Comparison of ENCODE assay signal across 22 cellular contexts in genomic region chr16:4387769-4388168, GRCh38. TPM values are rescaled to one million over a fixed set of nuclear protein-coding genes. Genes with fewer than 3 reads are reported as not detected.
A peak's percentile ranks its signal among the peaks of the same experiment; 100 is the strongest.
DNase-seq lines count a peak whose midpoint lies in the region; ATAC-seq and TF ChIP-seq lines count a peak whose summit lies in the region.
"Had no signal": no experiment of that assay in that cellular context is flagged by ENCODE, and none has a peak within 500 bp of the region (broad histone marks: within the 10 kb centered on the region; RNA-seq: fewer than 3 reads in every experiment).

No MANE protein-coding gene starts in this region.

- TF ChIP-seq EP300 in transverse colon (IDR thresholded peaks at IDR 0.05; ENCODE audit: low read depth), result no peak

- POLR2A ChIA-PET in CD4-positive, alpha-beta memory T cell (lab: Charles Lee; ENCODE audit: partially characterized antibody), result no interaction called here

- peaks cover 66% of the 10 kb centered on the region for H3K4me1 Mint-ChIP-seq in HFFc6 (ENCODE audit: low read depth)
- peaks cover 0 to 5% (median 3%) of the 10 kb centered on the region in 4 donors for H3K4me1 Mint-ChIP-seq in CD4-positive, alpha-beta memory T cell
- H3K4me1 Mint-ChIP-seq: T-cell had no signal

- no peak overlapping the region for H3K9ac ChIP-seq in smooth muscle cell (ENCODE audit: low read depth)

- H2AFZ ChIP-seq in smooth muscle cell (ENCODE audit: low read depth), result no peak overlapping the region
- H2AFZ ChIP-seq: hepatocyte had no signal

- H3K36me3 ChIP-seq in ascending aorta, result peaks cover 13 to 17% of the 10 kb centered on the region in 2 donors
- no peaks in the 10 kb centered on the region for H3K36me3 ChIP-seq in smooth muscle cell (ENCODE audit: low read depth)
- H3K36me3 ChIP-seq in H7 (replicated peaks; ENCODE audit: control insufficient read depth, insufficient read depth, low read length), result no peaks in the 10 kb centered on the region; the same call in none of the 2 replicates
- peaks cover 71% of the 10 kb centered on the region for H3K36me3 ChIP-seq in CD4-positive, alpha-beta memory T cell (ENCODE audit: insufficient read depth, low read length)
- no peaks in the 10 kb centered on the region for H3K36me3 ChIP-seq in transverse colon

- H3K4me1 ChIP-seq in ascending aorta (peaks cover 50 to 77% of the 10 kb centered on the region in 2 donors), smooth muscle cell (ENCODE audit: low read depth) (peaks cover 34% of the 10 kb centered on the region), transverse colon (peaks cover 2 to 9% (median 5%) of the 10 kb centered on the region in 4 donors)
- no peaks in the 10 kb centered on the region for H3K4me1 ChIP-seq in CD4-positive, alpha-beta memory T cell (ENCODE audit: insufficient read depth, low read length)

- no peaks in the 10 kb centered on the region for H3K79me2 ChIP-seq in smooth muscle cell (ENCODE audit: low read depth)
- H3K79me2 ChIP-seq: hepatocyte had no signal

- intact Hi-C loops in ascending aorta (cut with DNase I) (loop anchor here (1.0 to 5.0 kb wide), 3 partner anchors 16 to 35 kb away; partner anchors contain the start of genes CORO7, PAM16 and VASN), left ventricle myocardium superior (cut with micrococcal nuclease) (no loop called here), transverse colon (cut with DNase I; ENCODE audit: low total_unique reads) (no loop called here)
- intact Hi-C loops in CD4-positive, alpha-beta memory T cell (cut with micrococcal nuclease), result no loop called here

- peaks cover 15% of the 10 kb centered on the region for H3F3A ChIP-seq in smooth muscle cell (ENCODE audit: low read depth)

- H3K9me3 ChIP-seq in ascending aorta (no peaks in the 10 kb centered on the region), smooth muscle cell (replicated peaks; ENCODE audit: low read depth) (no peaks in the 10 kb centered on the region), transverse colon (no peaks in the 10 kb centered on the region)
- H3K9me3 ChIP-seq in CD4-positive, alpha-beta memory T cell (ENCODE audit: control insufficient read depth in 1 of 2, low read length in 2 of 2), result no peaks in the 10 kb centered on the region

- peak overlapping the region in 1 of 2 donors; percentile 30 for H3K4me3 ChIP-seq in ascending aorta
- no peak overlapping the region for H3K4me3 ChIP-seq in smooth muscle cell
- no peak overlapping the region for H3K4me3 ChIP-seq in H7 (ENCODE audit: insufficient read depth, low read depth, low read length)
- H3K4me3 ChIP-seq in CD4-positive, alpha-beta memory T cell (ENCODE audit: low read length in 2 of 2), result no peak overlapping the region
- no peak overlapping the region for H3K4me3 ChIP-seq in transverse colon
- H3K4me3 ChIP-seq: hepatocyte had no signal

- DNase-seq in HFFc6 (no peak), ascending aorta (ENCODE audit: low spot score in 2 of 2) (peak in 1 of 2 donors; percentile 65), left ventricle myocardium superior (peak; percentile 26), smooth muscle cell (lab: John Stamatoyannopoulos, UW; ENCODE audit: unreplicated experiment) (no peak), H7 (no peak), transverse colon (no peak)
- DNase-seq in CD4-positive, alpha-beta memory T cell, result no peak
- DNase-seq: activated CD4-positive, alpha-beta T cell treated with anti-CD3 and anti-CD28 coated beads, Interleukin-2, amount 50 U/mL, for 4 hours; activated naive CD4-positive, alpha-beta T cell; amygdala; cerebellar nuclear complex; DMS53; effector memory CD8-positive, alpha-beta T cell; natural killer cell; NCI-H1105 treated with DMSO at 0.1 percent for 48 hours; NCI-H524; posterior cingulate gyrus; small intestine; stimulated activated CD4-positive, alpha-beta T cell treated with anti-CD3 and anti-CD28 coated beads, Interleukin-4, amount 100 ng/mL, for 4 hours had no signal

- no peaks in the 10 kb centered on the region for H3K36me3 Mint-ChIP-seq in HFFc6 (ENCODE audit: low read depth)
- H3K36me3 Mint-ChIP-seq in CD4-positive, alpha-beta memory T cell, result peaks cover 14 to 62% of the 10 kb centered on the region in 2 donors
- H3K36me3 Mint-ChIP-seq: natural killer cell had no signal

- ATAC-seq in left ventricle myocardium superior (no peak), HG02623 (IDR thresholded peaks at IDR 0.05; ENCODE audit: unreplicated experiment) (no peak)
- ATAC-seq: effector memory CD8-positive, alpha-beta T cell; natural killer cell; T-cell had no signal

- H3K4me2 ChIP-seq in smooth muscle cell, result peak overlapping the region; percentile 23
- H3K4me2 ChIP-seq: hepatocyte had no signal

- peaks cover 27% of the 10 kb centered on the region for H4K20me1 ChIP-seq in smooth muscle cell (ENCODE audit: low read depth)

- in situ Hi-C loops in transverse colon (cut with MboI; ENCODE audit: low pct_ligation_motif_present in 1 of 4, low pct_unique_long_range_greater_than_20kb in 1 of 4, low sequenced_read_pairs in 3 of 4), result no loop called here

- TF ChIP-seq CTCF in HFFc6 (IDR thresholded peaks at IDR 0.05) (no peak), ascending aorta (IDR thresholded peaks at IDR 0.05) (no peak), smooth muscle cell (IDR thresholded peaks at IDR 0.05; ENCODE audit: borderline replicate concordance, insufficient read depth, poor library complexity, severe bottlenecking) (no peak), transverse colon (IDR thresholded peaks at IDR 0.05) (no peak)

- TF ChIP-seq POLR2A in transverse colon (IDR thresholded peaks at IDR 0.05), result no peak

- H3K4me3 Mint-ChIP-seq in HFFc6, result peak overlapping the region; percentile 15; the same call in 1 of the 2 replicates
- H3K4me3 Mint-ChIP-seq in CD4-positive, alpha-beta memory T cell, result no peak overlapping the region
- H3K4me3 Mint-ChIP-seq: T-cell had no signal

- H3K27ac ChIP-seq in ascending aorta (peak overlapping the region; percentile 94 to 99), smooth muscle cell (ENCODE audit: low read depth) (no peak overlapping the region), transverse colon (no peak overlapping the region)
- H3K27ac ChIP-seq in CD4-positive, alpha-beta memory T cell (ENCODE audit: low read depth, low read length), result no peak overlapping the region

- CTCF ChIA-PET in CD4-positive, alpha-beta memory T cell (lab: Charles Lee; ENCODE audit: partially characterized antibody), result no interaction called here

- peaks cover 34% of the 10 kb centered on the region for H3K27me3 Mint-ChIP-seq in HFFc6 (ENCODE audit: insufficient read depth)
- no peaks in the 10 kb centered on the region for H3K27me3 Mint-ChIP-seq in CD4-positive, alpha-beta memory T cell
- H3K27me3 Mint-ChIP-seq: effector memory CD8-positive, alpha-beta T cell; T-cell had no signal

- H3K27me3 ChIP-seq in ascending aorta, result no peaks in the 10 kb centered on the region
- H3K27me3 ChIP-seq in smooth muscle cell (ENCODE audit: low read depth), result no peaks in the 10 kb centered on the region
- no peaks in the 10 kb centered on the region for H3K27me3 ChIP-seq in H7 (ENCODE audit: control insufficient read depth, insufficient read depth, low read length)
- no peaks in the 10 kb centered on the region for H3K27me3 ChIP-seq in CD4-positive, alpha-beta memory T cell (ENCODE audit: insufficient read depth, low read length)
- H3K27me3 ChIP-seq in transverse colon, result no peaks in the 10 kb centered on the region
- H3K27me3 ChIP-seq: hepatocyte had no signal

- peak overlapping the region; percentile 89; the same call in 1 of the 2 replicates for H3K27ac Mint-ChIP-seq in HFFc6
- H3K27ac Mint-ChIP-seq in CD4-positive, alpha-beta memory T cell, result peak overlapping the region in 2 of 7 donors; percentile 65 to 88
- H3K27ac Mint-ChIP-seq: T-cell had no signal

- peaks cover 6% of the 10 kb centered on the region; the same call in 1 of the 2 replicates for H3K9me3 Mint-ChIP-seq in HFFc6
- peaks cover 0 to under 1% (median 0%) of the 10 kb centered on the region in 8 donors for H3K9me3 Mint-ChIP-seq in CD4-positive, alpha-beta memory T cell
- H3K9me3 Mint-ChIP-seq: effector memory CD8-positive, alpha-beta T cell; natural killer cell; T-cell had no signal

- 90% methylated on average over 20 of the region's 20 CpGs for WGBS in smooth muscle cell (ENCODE audit: low lambda C conversion rate)
- WGBS in transverse colon (ENCODE audit: low coverage in 1 of 2), 2 donors, result 97% methylated on average over 20 of the region's 20 CpGs; no CpG with 5 or more reads in 1 of the 2 donors

RNA-seq across cellular contexts. Expression of gene VASN, which starts 16.1 kb away (rescaled TPM):
- 100 to 1,000 TPM in 4 of 6 experiments, 10 to 100 TPM in 2; 92.0 to 131 (median 103) TPM for total RNA-seq in HFFc6 (2021; fragmentation: NEBNext Ultra II Directional; extraction: Animal tissue kit (Norgen Biotek cat#: 25700))
- total RNA-seq in ascending aorta (218 TPM), left ventricle myocardium superior (4.3 TPM), smooth muscle cell (23.8 and 30.0 TPM in 2 replicates), transverse colon (10 to 100 TPM in 2 of 4 donors, 1 to 10 TPM in 2; 3.4 to 18.7 (median 9.0) TPM)
- polyA plus RNA-seq in smooth muscle cell, result 127 and 150 TPM in 2 replicates
- 3.7 and 4.6 TPM in 2 replicates for total RNA-seq in H7 (2014; rRNA removed; shearing (Covaris generic))
- total RNA-seq in CD4-positive, alpha-beta memory T cell, result under 1 TPM; 0.11 to 0.29 TPM
- under 1 TPM in 1 of 2 donors, not detected in 1; 0.16 TPM for polyA plus RNA-seq in CD4-positive, alpha-beta memory T cell

RNA-seq across cellular contexts. Expression of gene CORO7, which starts 28.6 kb away (rescaled TPM):
- 10 to 100 TPM; 12.1 to 20.9 (median 17.2) TPM for total RNA-seq in HFFc6 (2021; fragmentation: NEBNext Ultra II Directional; extraction: Animal tissue kit (Norgen Biotek cat#: 25700))
- total RNA-seq in ascending aorta (41.9 TPM), left ventricle myocardium superior (10.1 TPM), smooth muscle cell (6.7 and 14.4 TPM in 2 replicates), transverse colon (100 to 1,000 TPM in 1 of 4 donors, 10 to 100 TPM in 3; 46.8 to 330 (median 58.1) TPM)
- 12.7 and 18.9 TPM in 2 replicates for polyA plus RNA-seq in smooth muscle cell
- 37.9 and 45.5 TPM in 2 replicates for total RNA-seq in H7 (2014; rRNA removed; shearing (Covaris generic))
- 100 to 1,000 TPM; 176 to 184 TPM for total RNA-seq in CD4-positive, alpha-beta memory T cell
- 100 to 1,000 TPM in 1 of 2 donors, 10 to 100 TPM in 1; 48.2 to 139 TPM for polyA plus RNA-seq in CD4-positive, alpha-beta memory T cell

RNA-seq across cellular contexts. Expression of gene PAM16, which starts 36.6 kb away (rescaled TPM):
- 10 to 100 TPM; 44.9 to 50.8 (median 46.1) TPM for total RNA-seq in HFFc6 (2021; fragmentation: NEBNext Ultra II Directional; extraction: Animal tissue kit (Norgen Biotek cat#: 25700))
- total RNA-seq in ascending aorta, result 26.6 TPM
- 70.0 TPM for total RNA-seq in left ventricle myocardium superior
- total RNA-seq in smooth muscle cell, result 18.4 and 29.6 TPM in 2 replicates
- 47.7 and 52.2 TPM in 2 replicates for polyA plus RNA-seq in smooth muscle cell
- total RNA-seq in H7 (2014; rRNA removed; shearing (Covaris generic)), result 92.3 and 115 TPM in 2 replicates
- total RNA-seq in CD4-positive, alpha-beta memory T cell, result 10 to 100 TPM; 38.6 to 54.8 TPM
- 10 to 100 TPM; 34.6 to 34.8 TPM for polyA plus RNA-seq in CD4-positive, alpha-beta memory T cell
- 10 to 100 TPM; 26.5 to 40.5 (median 29.2) TPM for total RNA-seq in transverse colon

RNA-seq across cellular contexts. Expression of gene DNAJA3, which starts 37.9 kb away (rescaled TPM):
- total RNA-seq in HFFc6 (2021; fragmentation: NEBNext Ultra II Directional; extraction: Animal tissue kit (Norgen Biotek cat#: 25700)), result 10 to 100 TPM; 40.8 to 54.4 (median 45.1) TPM
- total RNA-seq in ascending aorta (40.7 TPM), left ventricle myocardium superior (83.9 TPM), smooth muscle cell (40.0 and 42.6 TPM in 2 replicates), transverse colon (100 to 1,000 TPM in 1 of 4 donors, 10 to 100 TPM in 3; 49.0 to 126 (median 75.5) TPM)
- 42.7 and 46.5 TPM in 2 replicates for polyA plus RNA-seq in smooth muscle cell
- 85.5 and 87.8 TPM in 2 replicates for total RNA-seq in H7 (2014; rRNA removed; shearing (Covaris generic))
- 10 to 100 TPM; 67.5 to 71.1 TPM for total RNA-seq in CD4-positive, alpha-beta memory T cell
- 10 to 100 TPM; 52.4 to 55.5 TPM for polyA plus RNA-seq in CD4-positive, alpha-beta memory T cell

Comparison
In these comparisons a context has a peak if more than half of its experiments do, and no peak if none do; other contexts are left out.
1. H3K27ac ChIP-seq: peak in ascending aorta (2 of 2); none in smooth muscle cell (single experiment), CD4-positive, alpha-beta memory T cell (single experiment) and transverse colon (0 of 4).